35 cellular contexts compared by ENCODE assay signal in genomic region chr13:94470126-94470525, GRCh38. TPM values are rescaled to one million over a fixed set of nuclear protein-coding genes. Genes with fewer than 3 reads are reported as not detected.
"Had no signal": no experiment of that assay in that cellular context is flagged by ENCODE, and none has a peak within 500 bp of the region (broad histone marks: within the 10 kb centered on the region; RNA-seq: fewer than 3 reads in every experiment).

No MANE protein-coding gene starts in this region.

- H3K4me1 Mint-ChIP-seq: activated CD4-positive, alpha-beta memory T cell treated with anti-CD3 and anti-CD28 coated beads, Interleukin-2, amount 10 ng/mL, durations not matched to agents 7 days and 5 days; activated CD4-positive, alpha-beta T cell treated with anti-CD3 and anti-CD28 coated beads, Interleukin-2, amount 10 ng/mL, durations not matched to agents 7 days and 5 days; activated naive CD8-positive, alpha-beta T cell treated with anti-CD3 and anti-CD28 coated beads for 36 hours; activated T-helper 17 cell treated with anti-CD3 and anti-CD28 coated beads, Interleukin-2, amount 50 U/mL, for 72 hours; brain; central memory CD8-positive, alpha-beta T cell; T-helper 17 cell; WTC11 had no signal

- H3K36me3 ChIP-seq: adrenal gland, ascending aorta, gastrocnemius medialis, heart left ventricle had no signal

- H3K9me3 ChIP-seq: adrenal gland, ascending aorta, gastrocnemius medialis, heart left ventricle had no signal

- H3K4me3 Mint-ChIP-seq: activated CD4-positive, alpha-beta memory T cell treated with anti-CD3 and anti-CD28 coated beads, Interleukin-2, amount 10 ng/mL, durations not matched to agents 7 days and 5 days; activated CD4-positive, alpha-beta T cell treated with anti-CD3 and anti-CD28 coated beads, Interleukin-2, amount 10 ng/mL, durations not matched to agents 7 days and 5 days; activated naive CD8-positive, alpha-beta T cell treated with anti-CD3 and anti-CD28 coated beads for 36 hours; activated naive CD8-positive, alpha-beta T cell treated with anti-CD3 and anti-CD28 coated beads, Interleukin-2, amount 50 U/mL, for 24 hours; activated T-cell treated with anti-CD3 and anti-CD28 coated beads, Interleukin-2, amount 50 U/mL, for 4 hours; activated T-helper 17 cell treated with anti-CD3 and anti-CD28 coated beads, Interleukin-2, amount 50 U/mL, for 72 hours; brain; central memory CD8-positive, alpha-beta T cell; dendritic cell treated with granulocyte-macrophage colony-stimulating factor and Interleukin-4, amounts not matched to agents 40 ng/mL and 50 ng/mL, for 4 days; endodermal cell; T-helper 17 cell; T-helper 2 cell treated with Interferon-gamma antibody and Interleukin-4, amounts not matched to agents 5 μg/mL and 100 μg/mL, for 36 hours; WTC11 had no signal

- H3K27me3 ChIP-seq: adrenal gland, ascending aorta, dorsolateral prefrontal cortex, gastrocnemius medialis, heart left ventricle had no signal

- H3K27ac ChIP-seq: adrenal gland, ascending aorta, coronary artery, dorsolateral prefrontal cortex, gastrocnemius medialis, heart left ventricle had no signal

- H3K9me3 Mint-ChIP-seq: activated CD4-positive, alpha-beta memory T cell treated with anti-CD3 and anti-CD28 coated beads, Interleukin-2, amount 10 ng/mL, durations not matched to agents 7 days and 5 days; activated CD4-positive, alpha-beta T cell treated with anti-CD3 and anti-CD28 coated beads, Interleukin-2, amount 10 ng/mL, durations not matched to agents 7 days and 5 days; activated naive CD8-positive, alpha-beta T cell treated with anti-CD3 and anti-CD28 coated beads for 36 hours; activated naive CD8-positive, alpha-beta T cell treated with anti-CD3 and anti-CD28 coated beads, Interleukin-2, amount 50 U/mL, for 24 hours; activated T-cell treated with anti-CD3 and anti-CD28 coated beads, Interleukin-2, amount 50 U/mL, for 4 hours; activated T-helper 17 cell treated with anti-CD3 and anti-CD28 coated beads, Interleukin-2, amount 50 U/mL, for 72 hours; central memory CD8-positive, alpha-beta T cell; dendritic cell treated with granulocyte-macrophage colony-stimulating factor and Interleukin-4, amounts not matched to agents 40 ng/mL and 50 ng/mL, for 4 days; endodermal cell; T-helper 2 cell treated with Interferon-gamma antibody and Interleukin-4, amounts not matched to agents 5 μg/mL and 100 μg/mL, for 36 hours had no signal

- H3K27ac Mint-ChIP-seq: activated CD4-positive, alpha-beta memory T cell treated with anti-CD3 and anti-CD28 coated beads, Interleukin-2, amount 10 ng/mL, durations not matched to agents 7 days and 5 days; activated CD4-positive, alpha-beta T cell treated with anti-CD3 and anti-CD28 coated beads, Interleukin-2, amount 10 ng/mL, durations not matched to agents 7 days and 5 days; activated naive CD8-positive, alpha-beta T cell treated with anti-CD3 and anti-CD28 coated beads for 36 hours; activated naive CD8-positive, alpha-beta T cell treated with anti-CD3 and anti-CD28 coated beads, Interleukin-2, amount 50 U/mL, for 24 hours; activated T-helper 17 cell treated with anti-CD3 and anti-CD28 coated beads, Interleukin-2, amount 50 U/mL, for 72 hours; brain; dendritic cell treated with granulocyte-macrophage colony-stimulating factor and Interleukin-4, amounts not matched to agents 40 ng/mL and 50 ng/mL, for 4 days; endodermal cell; T-helper 17 cell; T-helper 2 cell treated with Interferon-gamma antibody and Interleukin-4, amounts not matched to agents 5 μg/mL and 100 μg/mL, for 36 hours; WTC11 had no signal

- H3K4me3 ChIP-seq: adrenal gland, ascending aorta, coronary artery, dorsolateral prefrontal cortex, gastrocnemius medialis, heart left ventricle had no signal

- H3K27me3 Mint-ChIP-seq: activated CD4-positive, alpha-beta T cell treated with anti-CD3 and anti-CD28 coated beads, Interleukin-2, amount 10 ng/mL, durations not matched to agents 7 days and 5 days; activated T-helper 17 cell treated with anti-CD3 and anti-CD28 coated beads, Interleukin-2, amount 50 U/mL, for 72 hours; dendritic cell treated with granulocyte-macrophage colony-stimulating factor and Interleukin-4, amounts not matched to agents 40 ng/mL and 50 ng/mL, for 4 days had no signal

- DNase-seq: activated CD4-positive, alpha-beta memory T cell treated with anti-CD3 and anti-CD28 coated beads, Interleukin-2, amount 10 ng/mL, durations not matched to agents 7 days and 5 days; activated CD4-positive, alpha-beta T cell treated with anti-CD3 and anti-CD28 coated beads for 1 hour; activated CD4-positive, alpha-beta T cell treated with anti-CD3 and anti-CD28 coated beads for 4 hours; activated CD4-positive, alpha-beta T cell treated with anti-CD3 and anti-CD28 coated beads, Interleukin-2, amount 10 ng/mL, durations not matched to agents 7 days and 5 days; activated CD4-positive, alpha-beta T cell treated with anti-CD3 and anti-CD28 coated beads, Interleukin-2, amount 50 U/mL, for 4 hours; activated CD8-positive, alpha-beta memory T cell treated with anti-CD3 and anti-CD28 coated beads, Interleukin-2, amount 50 U/mL, for 48 hours; activated effector memory CD4-positive, alpha-beta T cell treated with Interleukin-2 at 50 U/mL for 16 hours; activated gamma-delta T cell treated with Interleukin-2 at 50 U/mL for 16 hours; activated naive CD4-positive, alpha-beta T cell treated with anti-CD3 and anti-CD28 coated beads, Interleukin-2, amount 50 U/mL, for 16 hours; activated naive CD4-positive, alpha-beta T cell treated with Interleukin-2 at 50 U/mL for 16 hours; activated naive CD8-positive, alpha-beta T cell treated with anti-CD3 and anti-CD28 coated beads for 36 hours; activated naive CD8-positive, alpha-beta T cell treated with anti-CD3 and anti-CD28 coated beads, Interleukin-2, amount 50 U/mL, for 24 hours; activated T-cell treated with anti-CD3 and anti-CD28 coated beads for 4 hours; activated T-cell treated with anti-CD3 and anti-CD28 coated beads, Interleukin-2, amount 50 U/mL, for 4 hours; adrenal gland; dorsolateral prefrontal cortex; effector memory CD4-positive, alpha-beta T cell; endodermal cell; foreskin fibroblast; gastrocnemius medialis; glutamatergic neuron; heart left ventricle; T-helper 1 cell; T-helper 17 cell had no signal

- H3K36me3 Mint-ChIP-seq: activated naive CD8-positive, alpha-beta T cell treated with anti-CD3 and anti-CD28 coated beads for 36 hours; brain; WTC11 had no signal

- H3K4me1 ChIP-seq: adrenal gland, ascending aorta, gastrocnemius medialis, heart left ventricle had no signal

- ATAC-seq: activated naive CD8-positive, alpha-beta T cell treated with anti-CD3 and anti-CD28 coated beads, Interleukin-2, amount 50 U/mL, for 24 hours; activated T-cell treated with anti-CD3 and anti-CD28 coated beads, Interleukin-2, amount 50 U/mL, for 4 hours; activated T-helper 17 cell treated with anti-CD3 and anti-CD28 coated beads, Interleukin-2, amount 50 U/mL, for 72 hours; esophagus mucosa; gastrocnemius medialis; heart left ventricle; T-helper 17 cell; WTC11 had no signal

RNA-seq across cellular contexts. Expression of gene DCT, which starts 9.4 kb away (rescaled TPM):
- total RNA-seq: activated T-cell treated with anti-CD3 and anti-CD28 coated beads, Interleukin-2, amount 50 U/mL, for 4 hours; ascending aorta; bronchial epithelial cell; endodermal cell; epithelial cell of proximal tubule; esophagus mucosa; WTC11 had no signal
- polyA plus RNA-seq: heart left ventricle had no signal
